ENCODE assay signal across 9 cellular contexts in the genomic region with DNA sequence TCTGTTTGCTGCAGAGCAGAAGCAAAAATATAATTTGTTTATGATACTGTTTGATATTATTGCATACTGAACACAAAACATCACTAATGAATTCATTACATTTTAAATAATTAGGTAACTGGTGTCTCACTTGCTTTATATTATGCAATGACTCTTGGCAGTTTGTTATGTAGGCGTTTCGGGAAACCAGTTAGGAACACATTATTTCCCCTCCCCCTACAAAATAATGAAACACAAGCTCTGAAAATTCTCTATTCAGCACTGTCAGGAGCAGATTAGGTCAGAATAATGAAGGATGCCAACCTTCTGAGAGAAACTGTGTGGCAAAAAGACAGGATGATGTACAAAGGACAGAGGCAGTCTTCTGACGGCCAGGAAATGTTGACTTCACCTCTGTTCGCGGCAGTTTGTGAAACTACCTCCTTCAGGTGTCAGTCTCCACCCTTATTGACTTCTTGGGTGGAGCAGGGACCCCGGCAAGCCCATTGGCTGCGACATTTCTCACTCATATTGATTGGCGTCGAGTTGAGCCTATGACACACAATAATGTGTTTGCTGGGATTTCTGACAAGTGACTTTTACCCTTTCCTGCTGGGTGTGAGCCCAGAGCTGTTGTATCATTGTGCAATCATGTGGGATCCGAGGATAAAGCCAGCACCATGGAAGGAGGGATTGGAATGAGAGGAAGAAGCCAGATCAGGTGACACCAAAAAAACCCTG. TPM values are rescaled to one million over a fixed set of nuclear protein-coding genes. Genes with fewer than 3 reads are reported as not detected.
A peak's percentile ranks its signal among the peaks of the same experiment; 100 is the strongest.
DNase-seq lines count a peak whose midpoint lies in the region; ATAC-seq and TF ChIP-seq lines count a peak whose summit lies in the region.
"Had no signal": no experiment of that assay in that cellular context is flagged by ENCODE, and none has a peak within 500 bp of the region (broad histone marks: within the 10 kb centered on the region; RNA-seq: fewer than 3 reads in every experiment).

No MANE protein-coding gene starts in this region.

- peak; percentile 88 for DNase-seq in EL
- DNase-seq in NB4 (ENCODE audit: low read depth): peak; percentile 50
- DNase-seq in breast epithelium (ENCODE audit: low spot score in 2 of 2): peak; percentile 70 to 94
- DNase-seq in left colon: peak; percentile 78 to 88
- DNase-seq in AML-193 (lab: John Stamatoyannopoulos, UW): no peak
- DNase-seq in SK-N-DZ (ENCODE audit: low spot score): no peak

- intact Hi-C loops in breast epithelium (cut with DNase I; ENCODE audit: low total_unique reads) (no loop called here), left colon (cut with DNase I, micrococcal nuclease) (no loop called here)

- no peaks in the 10 kb centered on the region for H3K36me3 ChIP-seq in breast epithelium

- ATAC-seq in left colon: peak; percentile 98
- ATAC-seq in GM18502 (IDR thresholded peaks at IDR 0.05; ENCODE audit: poor library complexity, unreplicated experiment): no peak

- H3K27me3 ChIP-seq in breast epithelium: no peaks in the 10 kb centered on the region

- no peak overlapping the region for H3K4me3 ChIP-seq in NB4 (ENCODE audit: low read depth, low read length)
- H3K4me3 ChIP-seq in breast epithelium: peak overlapping the region in 2 of 3 donors; percentile 31 to 37

- peaks cover 12 to 36% of the 10 kb centered on the region in 2 donors for H3K4me1 ChIP-seq in breast epithelium

- TF ChIP-seq CTCF in NB4 (IDR thresholded peaks at IDR 0.05; ENCODE audit: low read depth, low read length) (no peak), breast epithelium (IDR thresholded peaks at IDR 0.05) (peak in 1 of 3 donors; percentile 8)

- no peaks in the 10 kb centered on the region for H3K9me3 ChIP-seq in breast epithelium

- TF ChIP-seq POLR2A in NB4 (IDR thresholded peaks at IDR 0.05; ENCODE audit: extremely low read depth, insufficient read length): no peak
- TF ChIP-seq POLR2A in breast epithelium (IDR thresholded peaks at IDR 0.05): peak; percentile 30

- H3K27ac ChIP-seq in breast epithelium: peak overlapping the region; percentile 91 to 95
- H3K27ac ChIP-seq in temporal lobe (ENCODE audit: low read depth, low read length): peak overlapping the region; percentile 86

RNA-seq across cellular contexts. Expression of gene SH3PXD2B, which starts 34.0 kb away (rescaled TPM):
- total RNA-seq in breast epithelium (100 to 1,000 TPM in 1 of 3 donors, 10 to 100 TPM in 2; 35.3 to 118 (median 43.9) TPM), left colon (10 to 100 TPM; 11.1 to 12.6 TPM), temporal lobe (13.8 TPM)
- polyA plus RNA-seq in SK-N-DZ (2014; cell fraction: cytosol; rRNA removed): 16.6 and 21.8 TPM in 2 replicates
- polyA plus RNA-seq in SK-N-DZ (2014; cell fraction: nucleus; rRNA removed): 8.4 and 12.8 TPM in 2 replicates
- polyA plus RNA-seq: immature natural killer cell had no signal

Comparison
In these comparisons a context has a peak if more than half of its experiments do, and no peak if none do; other contexts are left out.
1. DNase-seq: peak in EL (single experiment), NB4 (single experiment), breast epithelium (2 of 2) and left colon (2 of 2); none in AML-193 (0 of 2) and SK-N-DZ (single experiment).